20 cellular contexts compared by ENCODE assay signal in genomic region chr5:77841616-77842015, GRCh38.
DNase-seq lines count a peak whose midpoint lies in the region; ATAC-seq, FAIRE-seq and TF ChIP-seq lines count a peak whose summit lies in the region.
"Had no signal": no experiment of that assay in that cellular context is flagged by ENCODE, and none has a peak within 500 bp of the region (broad histone marks: within the 10 kb centered on the region; RNA-seq: fewer than 3 reads in every experiment).

No MANE protein-coding gene starts in this region.

- no peaks in the 10 kb centered on the region for H3K9me3 Mint-ChIP-seq in CD8-positive, alpha-beta T cell
- no peaks in the 10 kb centered on the region for H3K9me3 Mint-ChIP-seq in stimulated activated memory B cell treated with anti-CD40 and anti-IgM and Interleukin-4, amounts not matched to agents 10 μg/mL and 1 μg/mL and 100 μg/mL, for 72 hours
- H3K9me3 Mint-ChIP-seq: CD4-positive, alpha-beta memory T cell; GM23338 had no signal

- H3K27me3 ChIP-seq in CD8-positive, alpha-beta T cell (ENCODE audit: insufficient read depth, low read length) = peaks cover 9% of the 10 kb centered on the region

- peak; percentile 84 for FAIRE-seq in D721Med (lab: Jason Lieb, UNC)
- FAIRE-seq: GM12878, H54 had no signal

- H3K4me3 Mint-ChIP-seq in CD8-positive, alpha-beta T cell = no peak overlapping the region
- no peak overlapping the region for H3K4me3 Mint-ChIP-seq in stimulated activated memory B cell treated with anti-CD40 and anti-IgM and Interleukin-4, amounts not matched to agents 10 μg/mL and 1 μg/mL and 100 μg/mL, for 72 hours
- H3K4me3 Mint-ChIP-seq: CD14-positive monocyte; CD4-positive, alpha-beta memory T cell; GM23338 had no signal

- POLR2A ChIA-PET in CD8-positive, alpha-beta T cell (lab: Charles Lee) = no interaction called here

- H3K27ac ChIP-seq in SK-N-MC = peak overlapping the region; percentile 90
- H3K27ac ChIP-seq in CD8-positive, alpha-beta T cell (ENCODE audit: low read depth, low read length) = no peak overlapping the region
- H3K27ac ChIP-seq: BLaER1 had no signal

- TF ChIP-seq CTCF in D721Med (IDR thresholded peaks at IDR 0.05; ENCODE audit: insufficient read depth, missing control alignments) = no peak
- no peak for TF ChIP-seq CTCF in CD8-positive, alpha-beta T cell (IDR thresholded peaks at IDR 0.05)

- H3K27ac Mint-ChIP-seq in CD8-positive, alpha-beta T cell = no peak overlapping the region
- H3K27ac Mint-ChIP-seq in stimulated activated memory B cell treated with anti-CD40 and anti-IgM and Interleukin-4, amounts not matched to agents 10 μg/mL and 1 μg/mL and 100 μg/mL, for 72 hours = no peak overlapping the region
- H3K27ac Mint-ChIP-seq: CD14-positive monocyte; CD4-positive, alpha-beta memory T cell; GM23338 had no signal

- intact Hi-C loops in CD8-positive, alpha-beta T cell (cut with DNase I, micrococcal nuclease) = no loop called here

- H3K4me1 ChIP-seq in CD8-positive, alpha-beta T cell (ENCODE audit: insufficient read depth, low read length) = peaks cover 11% of the 10 kb centered on the region

- ATAC-seq in GM21737 (IDR thresholded peaks at IDR 0.05; ENCODE audit: unreplicated experiment) = no peak
- no peak for ATAC-seq in CD8-positive, alpha-beta T cell
- ATAC-seq in stimulated activated memory B cell treated with anti-CD40 and anti-IgM and Interleukin-4, amounts not matched to agents 10 μg/mL and 1 μg/mL and 100 μg/mL, for 72 hours = no peak
- ATAC-seq: GM12878, GM23338, HCT116 had no signal

- no peaks in the 10 kb centered on the region for H3K9me3 ChIP-seq in SK-N-MC (ENCODE audit: low read depth, low read length)
- no peaks in the 10 kb centered on the region for H3K9me3 ChIP-seq in CD8-positive, alpha-beta T cell (ENCODE audit: low read length)
- H3K9me3 ChIP-seq: BLaER1 had no signal

- peaks cover 44% of the 10 kb centered on the region for H3K27me3 Mint-ChIP-seq in CD8-positive, alpha-beta T cell (ENCODE audit: low read depth)
- peaks cover 42% of the 10 kb centered on the region for H3K27me3 Mint-ChIP-seq in stimulated activated memory B cell treated with anti-CD40 and anti-IgM and Interleukin-4, amounts not matched to agents 10 μg/mL and 1 μg/mL and 100 μg/mL, for 72 hours

- CTCF ChIA-PET in CD8-positive, alpha-beta T cell (lab: Charles Lee) = no interaction called here

- H3K4me3 ChIP-seq in SK-N-MC = peak overlapping the region; percentile 51
- no peak overlapping the region for H3K4me3 ChIP-seq in CD8-positive, alpha-beta T cell (ENCODE audit: low read depth, low read length)
- H3K4me3 ChIP-seq: BLaER1, GM12878, GM23338 had no signal

- DNase-seq in D721Med (ENCODE audit: insufficient read length, low spot score) = no peak
- peak; percentile 13 for DNase-seq in LHCN-M2 (ENCODE audit: low read depth)
- no peak for DNase-seq in SK-N-MC (ENCODE audit: low read depth, low spot score)
- peak; percentile 15 for DNase-seq in myocyte (ENCODE audit: low read depth)
- DNase-seq in CD8-positive, alpha-beta T cell = no peak
- DNase-seq in dedifferentiated amniotic fluid mesenchymal stem cell (ENCODE audit: extremely low spot score) = no peak
- DNase-seq: 8988T; Calu3; CD4-positive, alpha-beta memory T cell; DMS 273 treated with DMSO at 0.1 percent for 48 hours; DMS53; DND-41 had no signal

- H3K4me1 Mint-ChIP-seq in CD8-positive, alpha-beta T cell (ENCODE audit: low read depth) = peaks cover 11% of the 10 kb centered on the region
- peaks cover 13% of the 10 kb centered on the region for H3K4me1 Mint-ChIP-seq in stimulated activated memory B cell treated with anti-CD40 and anti-IgM and Interleukin-4, amounts not matched to agents 10 μg/mL and 1 μg/mL and 100 μg/mL, for 72 hours

- H3K36me3 Mint-ChIP-seq in CD8-positive, alpha-beta T cell = no peaks in the 10 kb centered on the region
- no peaks in the 10 kb centered on the region for H3K36me3 Mint-ChIP-seq in stimulated activated memory B cell treated with anti-CD40 and anti-IgM and Interleukin-4, amounts not matched to agents 10 μg/mL and 1 μg/mL and 100 μg/mL, for 72 hours
- H3K36me3 Mint-ChIP-seq: CD4-positive, alpha-beta memory T cell had no signal

- H3K36me3 ChIP-seq in SK-N-MC (ENCODE audit: insufficient read depth, low read length) = no peaks in the 10 kb centered on the region
- no peaks in the 10 kb centered on the region for H3K36me3 ChIP-seq in CD8-positive, alpha-beta T cell (ENCODE audit: insufficient read depth, low read length)
- H3K36me3 ChIP-seq: BLaER1 had no signal

- peak overlapping the region; percentile 49 for H3K9ac ChIP-seq in SK-N-MC (ENCODE audit: insufficient read length)
- H3K9ac ChIP-seq: BLaER1 had no signal

Comparison
In these comparisons a context has a peak if more than half of its experiments do, and no peak if none do; other contexts are left out.
1. DNase-seq: peak in LHCN-M2 (single experiment) and myocyte (single experiment); none in D721Med (single experiment), SK-N-MC (single experiment), CD8-positive, alpha-beta T cell (0 of 7) and dedifferentiated amniotic fluid mesenchymal stem cell (single experiment).